In the genomic region with DNA sequence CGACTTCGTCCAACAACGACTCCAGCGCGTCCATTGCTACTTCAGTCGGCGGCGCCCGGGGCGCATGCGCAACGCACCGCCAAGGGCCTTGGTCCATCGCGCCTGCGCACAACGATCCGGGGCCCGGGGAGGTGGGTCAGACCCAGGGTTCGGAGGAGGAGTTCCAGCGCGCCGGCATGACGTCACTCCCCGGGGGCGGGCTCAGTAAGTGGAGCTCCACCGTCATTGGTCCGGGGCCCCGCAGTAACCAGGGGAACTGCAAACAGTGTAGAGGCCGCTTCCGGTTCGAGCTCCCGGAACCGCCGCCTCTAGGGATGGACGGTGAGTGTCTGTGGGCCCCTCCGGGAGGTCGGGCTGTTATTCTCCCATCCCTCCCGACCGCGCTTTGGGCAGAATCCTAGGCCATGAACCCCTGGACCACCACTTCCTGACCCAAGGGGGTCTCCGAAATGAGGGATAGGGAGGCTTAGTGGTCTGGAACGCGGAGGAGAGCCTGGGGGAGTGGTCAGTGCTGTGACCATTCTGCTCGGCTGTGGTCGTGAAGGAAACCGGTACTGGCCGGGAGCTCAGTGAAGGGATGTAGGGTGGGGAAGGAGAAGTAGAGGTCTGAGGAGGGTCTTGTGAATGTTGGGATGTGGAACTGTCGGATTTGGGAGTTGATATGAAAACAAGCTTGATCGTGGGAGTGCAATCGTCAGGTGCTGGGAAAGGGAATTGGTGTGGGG, we compare ENCODE assay signal across 1 cellular context.
A peak's percentile ranks its signal among the peaks of the same experiment; 100 is the strongest.
TF ChIP-seq lines count a peak whose summit lies in the region.

A gene with protein sequence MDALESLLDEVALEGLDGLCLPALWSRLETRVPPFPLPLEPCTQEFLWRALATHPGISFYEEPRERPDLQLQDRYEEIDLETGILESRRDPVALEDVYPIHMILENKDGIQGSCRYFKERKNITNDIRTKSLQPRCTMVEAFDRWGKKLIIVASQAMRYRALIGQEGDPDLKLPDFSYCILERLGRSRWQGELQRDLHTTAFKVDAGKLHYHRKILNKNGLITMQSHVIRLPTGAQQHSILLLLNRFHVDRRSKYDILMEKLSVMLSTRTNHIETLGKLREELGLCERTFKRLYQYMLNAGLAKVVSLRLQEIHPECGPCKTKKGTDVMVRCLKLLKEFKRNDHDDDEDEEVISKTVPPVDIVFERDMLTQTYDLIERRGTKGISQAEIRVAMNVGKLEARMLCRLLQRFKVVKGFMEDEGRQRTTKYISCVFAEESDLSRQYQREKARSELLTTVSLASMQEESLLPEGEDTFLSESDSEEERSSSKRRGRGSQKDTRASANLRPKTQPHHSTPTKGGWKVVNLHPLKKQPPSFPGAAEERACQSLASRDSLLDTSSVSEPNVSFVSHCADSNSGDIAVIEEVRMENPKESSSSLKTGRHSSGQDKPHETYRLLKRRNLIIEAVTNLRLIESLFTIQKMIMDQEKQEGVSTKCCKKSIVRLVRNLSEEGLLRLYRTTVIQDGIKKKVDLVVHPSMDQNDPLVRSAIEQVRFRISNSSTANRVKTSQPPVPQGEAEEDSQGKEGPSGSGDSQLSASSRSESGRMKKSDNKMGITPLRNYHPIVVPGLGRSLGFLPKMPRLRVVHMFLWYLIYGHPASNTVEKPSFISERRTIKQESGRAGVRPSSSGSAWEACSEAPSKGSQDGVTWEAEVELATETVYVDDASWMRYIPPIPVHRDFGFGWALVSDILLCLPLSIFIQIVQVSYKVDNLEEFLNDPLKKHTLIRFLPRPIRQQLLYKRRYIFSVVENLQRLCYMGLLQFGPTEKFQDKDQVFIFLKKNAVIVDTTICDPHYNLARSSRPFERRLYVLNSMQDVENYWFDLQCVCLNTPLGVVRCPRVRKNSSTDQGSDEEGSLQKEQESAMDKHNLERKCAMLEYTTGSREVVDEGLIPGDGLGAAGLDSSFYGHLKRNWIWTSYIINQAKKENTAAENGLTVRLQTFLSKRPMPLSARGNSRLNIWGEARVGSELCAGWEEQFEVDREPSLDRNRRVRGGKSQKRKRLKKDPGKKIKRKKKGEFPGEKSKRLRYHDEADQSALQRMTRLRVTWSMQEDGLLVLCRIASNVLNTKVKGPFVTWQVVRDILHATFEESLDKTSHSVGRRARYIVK (N-terminal part only) (minus strand): TSS at position 57 of the 725 bp plus-strand sequence. CDS start 23 bp downstream, at position 34.
A gene (plus strand): TSS at position 288 of the 725 bp plus-strand sequence. CDS start 27 bp downstream, at position 315.

TF ChIP-seq in K562, 482 proteins besides CTCF, POLR2A, EP300 and RAD21 (continued from another document and continues in another):
- TF ChIP-seq, protein P1, sequence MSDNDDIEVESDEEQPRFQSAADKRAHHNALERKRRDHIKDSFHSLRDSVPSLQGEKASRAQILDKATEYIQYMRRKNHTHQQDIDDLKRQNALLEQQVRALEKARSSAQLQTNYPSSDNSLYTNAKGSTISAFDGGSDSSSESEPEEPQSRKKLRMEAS (CRISPR knock-in tag; IDR thresholded peaks at IDR 0.05): peak; percentile 40; the same call in 1 of the 2 replicates
- TF ChIP-seq NR2C2 (CRISPR knock-in tag; IDR thresholded peaks at IDR 0.05): no peak
- peak; percentile 88; the same call in 1 of the 2 replicates for TF ChIP-seq NR2C2 (tag; IDR thresholded peaks at IDR 0.05)
- TF ChIP-seq GABPA (tag; conservative IDR thresholded peaks at IDR 0.05; ENCODE audit: low read depth): peak; percentile 96
- no peak for TF ChIP-seq KDM2B (CRISPR knock-in tag; IDR thresholded peaks at IDR 0.05)
- 0 out of 2 replicates have a peak, but pooled peaks have one; percentile 30 for TF ChIP-seq TOE1 (IDR thresholded peaks at IDR 0.05; ENCODE audit: borderline replicate concordance)
- no peak for TF ChIP-seq TOE1 (CRISPR knock-in tag; IDR thresholded peaks at IDR 0.05; ENCODE audit: borderline replicate concordance, low read depth)
- 0 out of 2 replicates have a peak, but pooled peaks have one; percentile 24 for TF ChIP-seq SMARCE1 (IDR thresholded peaks at IDR 0.05)
- TF ChIP-seq SP2 (IDR thresholded peaks at IDR 0.05; ENCODE audit: extremely low read depth, low read depth, low read length, poor library complexity, severe bottlenecking): peak; percentile 62
- TF ChIP-seq NFRKB (IDR thresholded peaks at IDR 0.05; ENCODE audit: low read depth): 0 out of 2 replicates have a peak, but pooled peaks have one; percentile 46
- peak; percentile 76 for TF ChIP-seq MBD2 (IDR thresholded peaks at IDR 0.05; ENCODE audit: borderline replicate concordance, low read depth)
- no peak for TF ChIP-seq MTA1 (IDR thresholded peaks at IDR 0.05; ENCODE audit: borderline replicate concordance)
- TF ChIP-seq, protein P2, sequence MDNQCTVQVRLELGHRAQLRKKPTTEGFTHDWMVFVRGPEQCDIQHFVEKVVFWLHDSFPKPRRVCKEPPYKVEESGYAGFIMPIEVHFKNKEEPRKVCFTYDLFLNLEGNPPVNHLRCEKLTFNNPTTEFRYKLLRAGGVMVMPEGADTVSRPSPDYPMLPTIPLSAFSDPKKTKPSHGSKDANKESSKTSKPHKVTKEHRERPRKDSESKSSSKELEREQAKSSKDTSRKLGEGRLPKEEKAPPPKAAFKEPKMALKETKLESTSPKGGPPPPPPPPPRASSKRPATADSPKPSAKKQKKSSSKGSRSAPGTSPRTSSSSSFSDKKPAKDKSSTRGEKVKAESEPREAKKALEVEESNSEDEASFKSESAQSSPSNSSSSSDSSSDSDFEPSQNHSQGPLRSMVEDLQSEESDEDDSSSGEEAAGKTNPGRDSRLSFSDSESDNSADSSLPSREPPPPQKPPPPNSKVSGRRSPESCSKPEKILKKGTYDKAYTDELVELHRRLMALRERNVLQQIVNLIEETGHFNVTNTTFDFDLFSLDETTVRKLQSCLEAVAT (IDR thresholded peaks at IDR 0.05): 0 out of 4 replicates have a peak, but pooled peaks of 1 of the 2 experiments have one; percentile 54
- peak; percentile 62; the same call in 1 of the 2 replicates for TF ChIP-seq HDGF (IDR thresholded peaks at IDR 0.05)
- peak; percentile 57; the same call in 1 of the 2 replicates for TF ChIP-seq C11orf30 (IDR thresholded peaks at IDR 0.05; ENCODE audit: low read depth)
- TF ChIP-seq PML (IDR thresholded peaks at IDR 0.05; ENCODE audit: low read length): peak; percentile 38; the same call in 1 of the 2 replicates
- TF ChIP-seq ATF7 (IDR thresholded peaks at IDR 0.05): peak; percentile 100
- peak; percentile 61 for TF ChIP-seq HCFC1 (IDR thresholded peaks at IDR 0.05; ENCODE audit: low read depth, low read length)
- peak; percentile 59 for TF ChIP-seq ETV1 (tag; conservative IDR thresholded peaks at IDR 0.05; ENCODE audit: low read depth)
- TF ChIP-seq, protein P3, sequence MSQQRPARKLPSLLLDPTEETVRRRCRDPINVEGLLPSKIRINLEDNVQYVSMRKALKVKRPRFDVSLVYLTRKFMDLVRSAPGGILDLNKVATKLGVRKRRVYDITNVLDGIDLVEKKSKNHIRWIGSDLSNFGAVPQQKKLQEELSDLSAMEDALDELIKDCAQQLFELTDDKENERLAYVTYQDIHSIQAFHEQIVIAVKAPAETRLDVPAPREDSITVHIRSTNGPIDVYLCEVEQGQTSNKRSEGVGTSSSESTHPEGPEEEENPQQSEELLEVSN (IDR thresholded peaks at IDR 0.05; ENCODE audit: borderline replicate concordance in 1 of 2, extremely low read depth in 1 of 2, insufficient read depth in 1 of 2, insufficient read length in 1 of 2, low read depth in 1 of 2, low read length in 1 of 2, poor library complexity in 1 of 2, severe bottlenecking in 1 of 2): peak; percentile 34 to 48
- TF ChIP-seq ZNF24 (IDR thresholded peaks at IDR 0.05): no peak
- TF ChIP-seq RFX1 (IDR thresholded peaks at IDR 0.05): peak; percentile 98
- peak; percentile 88 for TF ChIP-seq ELF1 (tag; IDR thresholded peaks at IDR 0.05)
- peak; percentile 75; the same call in 1 of the 2 replicates for TF ChIP-seq SUPT5H (IDR thresholded peaks at IDR 0.05)
- 0 out of 2 replicates have a peak, but pooled peaks have one; percentile 54 for TF ChIP-seq ZC3H8 (IDR thresholded peaks at IDR 0.05)
- TF ChIP-seq SP1 (CRISPR knock-in tag; IDR thresholded peaks at IDR 0.05): peak; percentile 60
- no peak for TF ChIP-seq HNRNPK (IDR thresholded peaks at IDR 0.05; ENCODE audit: low read depth, low read length, poor library complexity, severe bottlenecking)
- TF ChIP-seq POLR2AphosphoS5 (IDR thresholded peaks at IDR 0.05; ENCODE audit: control insufficient read depth, insufficient read depth, low read depth, low read length): peak; percentile 52
- peak; percentile 34; the same call in 1 of the 2 replicates for TF ChIP-seq CEBPG (CRISPR knock-in tag; IDR thresholded peaks at IDR 0.05)
- no peak for TF ChIP-seq CEBPG (tag; conservative IDR thresholded peaks at IDR 0.05 in 1 of 2, IDR thresholded peaks at IDR 0.05 in 1 of 2)
- TF ChIP-seq, protein P4, sequence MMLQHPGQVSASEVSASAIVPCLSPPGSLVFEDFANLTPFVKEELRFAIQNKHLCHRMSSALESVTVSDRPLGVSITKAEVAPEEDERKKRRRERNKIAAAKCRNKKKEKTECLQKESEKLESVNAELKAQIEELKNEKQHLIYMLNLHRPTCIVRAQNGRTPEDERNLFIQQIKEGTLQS (IDR thresholded peaks at IDR 0.05): peak; percentile 100
- TF ChIP-seq, protein P4 (CRISPR knock-in tag; conservative IDR thresholded peaks at IDR 0.05): no peak
- TF ChIP-seq, protein P5, sequence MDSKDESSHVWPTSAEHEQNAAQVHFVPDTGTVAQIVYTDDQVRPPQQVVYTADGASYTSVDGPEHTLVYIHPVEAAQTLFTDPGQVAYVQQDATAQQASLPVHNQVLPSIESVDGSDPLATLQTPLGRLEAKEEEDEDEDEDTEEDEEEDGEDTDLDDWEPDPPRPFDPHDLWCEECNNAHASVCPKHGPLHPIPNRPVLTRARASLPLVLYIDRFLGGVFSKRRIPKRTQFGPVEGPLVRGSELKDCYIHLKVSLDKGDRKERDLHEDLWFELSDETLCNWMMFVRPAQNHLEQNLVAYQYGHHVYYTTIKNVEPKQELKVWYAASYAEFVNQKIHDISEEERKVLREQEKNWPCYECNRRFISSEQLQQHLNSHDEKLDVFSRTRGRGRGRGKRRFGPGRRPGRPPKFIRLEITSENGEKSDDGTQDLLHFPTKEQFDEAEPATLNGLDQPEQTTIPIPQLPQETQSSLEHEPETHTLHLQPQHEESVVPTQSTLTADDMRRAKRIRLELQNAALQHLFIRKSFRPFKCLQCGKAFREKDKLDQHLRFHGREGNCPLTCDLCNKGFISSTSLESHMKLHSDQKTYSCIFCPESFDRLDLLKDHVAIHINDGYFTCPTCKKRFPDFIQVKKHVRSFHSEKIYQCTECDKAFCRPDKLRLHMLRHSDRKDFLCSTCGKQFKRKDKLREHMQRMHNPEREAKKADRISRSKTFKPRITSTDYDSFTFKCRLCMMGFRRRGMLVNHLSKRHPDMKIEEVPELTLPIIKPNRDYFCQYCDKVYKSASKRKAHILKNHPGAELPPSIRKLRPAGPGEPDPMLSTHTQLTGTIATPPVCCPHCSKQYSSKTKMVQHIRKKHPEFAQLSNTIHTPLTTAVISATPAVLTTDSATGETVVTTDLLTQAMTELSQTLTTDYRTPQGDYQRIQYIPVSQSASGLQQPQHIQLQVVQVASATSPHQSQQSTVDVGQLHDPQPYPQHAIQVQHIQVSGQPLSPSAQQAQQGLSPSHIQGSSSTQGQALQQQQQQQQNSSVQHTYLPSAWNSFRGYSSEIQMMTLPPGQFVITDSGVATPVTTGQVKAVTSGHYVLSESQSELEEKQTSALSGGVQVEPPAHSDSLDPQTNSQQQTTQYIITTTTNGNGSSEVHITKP (IDR thresholded peaks at IDR 0.05; ENCODE audit: partially characterized antibody): peak; percentile 16
- peak; percentile 30 for TF ChIP-seq CCNT2 (IDR thresholded peaks at IDR 0.05; ENCODE audit: borderline replicate concordance, extremely low read depth, insufficient read length, low read depth, low read length)
- peak; percentile 52 for TF ChIP-seq FOS (IDR thresholded peaks at IDR 0.05; ENCODE audit: extremely low read depth, insufficient read length)
- peak; percentile 37 for TF ChIP-seq RBBP5 (IDR thresholded peaks at IDR 0.05; ENCODE audit: borderline replicate concordance, insufficient read depth, low read length, poor library complexity, severe bottlenecking)
- no peak for TF ChIP-seq ZNF778 (CRISPR knock-in tag; IDR thresholded peaks at IDR 0.05)
- TF ChIP-seq, protein P6, sequence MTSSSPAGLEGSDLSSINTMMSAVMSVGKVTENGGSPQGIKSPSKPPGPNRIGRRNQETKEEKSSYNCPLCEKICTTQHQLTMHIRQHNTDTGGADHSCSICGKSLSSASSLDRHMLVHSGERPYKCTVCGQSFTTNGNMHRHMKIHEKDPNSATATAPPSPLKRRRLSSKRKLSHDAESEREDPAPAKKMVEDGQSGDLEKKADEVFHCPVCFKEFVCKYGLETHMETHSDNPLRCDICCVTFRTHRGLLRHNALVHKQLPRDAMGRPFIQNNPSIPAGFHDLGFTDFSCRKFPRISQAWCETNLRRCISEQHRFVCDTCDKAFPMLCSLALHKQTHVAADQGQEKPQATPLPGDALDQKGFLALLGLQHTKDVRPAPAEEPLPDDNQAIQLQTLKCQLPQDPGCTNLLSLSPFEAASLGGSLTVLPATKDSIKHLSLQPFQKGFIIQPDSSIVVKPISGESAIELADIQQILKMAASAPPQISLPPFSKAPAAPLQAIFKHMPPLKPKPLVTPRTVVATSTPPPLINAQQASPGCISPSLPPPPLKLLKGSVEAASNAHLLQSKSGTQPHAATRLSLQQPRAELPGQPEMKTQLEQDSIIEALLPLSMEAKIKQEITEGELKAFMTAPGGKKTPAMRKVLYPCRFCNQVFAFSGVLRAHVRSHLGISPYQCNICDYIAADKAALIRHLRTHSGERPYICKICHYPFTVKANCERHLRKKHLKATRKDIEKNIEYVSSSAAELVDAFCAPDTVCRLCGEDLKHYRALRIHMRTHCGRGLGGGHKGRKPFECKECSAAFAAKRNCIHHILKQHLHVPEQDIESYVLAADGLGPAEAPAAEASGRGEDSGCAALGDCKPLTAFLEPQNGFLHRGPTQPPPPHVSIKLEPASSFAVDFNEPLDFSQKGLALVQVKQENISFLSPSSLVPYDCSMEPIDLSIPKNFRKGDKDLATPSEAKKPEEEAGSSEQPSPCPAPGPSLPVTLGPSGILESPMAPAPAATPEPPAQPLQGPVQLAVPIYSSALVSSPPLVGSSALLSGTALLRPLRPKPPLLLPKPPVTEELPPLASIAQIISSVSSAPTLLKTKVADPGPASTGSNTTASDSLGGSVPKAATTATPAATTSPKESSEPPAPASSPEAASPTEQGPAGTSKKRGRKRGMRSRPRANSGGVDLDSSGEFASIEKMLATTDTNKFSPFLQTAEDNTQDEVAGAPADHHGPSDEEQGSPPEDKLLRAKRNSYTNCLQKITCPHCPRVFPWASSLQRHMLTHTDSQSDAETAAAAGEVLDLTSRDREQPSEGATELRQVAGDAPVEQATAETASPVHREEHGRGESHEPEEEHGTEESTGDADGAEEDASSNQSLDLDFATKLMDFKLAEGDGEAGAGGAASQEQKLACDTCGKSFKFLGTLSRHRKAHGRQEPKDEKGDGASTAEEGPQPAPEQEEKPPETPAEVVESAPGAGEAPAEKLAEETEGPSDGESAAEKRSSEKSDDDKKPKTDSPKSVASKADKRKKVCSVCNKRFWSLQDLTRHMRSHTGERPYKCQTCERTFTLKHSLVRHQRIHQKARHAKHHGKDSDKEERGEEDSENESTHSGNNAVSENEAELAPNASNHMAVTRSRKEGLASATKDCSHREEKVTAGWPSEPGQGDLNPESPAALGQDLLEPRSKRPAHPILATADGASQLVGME (CRISPR knock-in tag; IDR thresholded peaks at IDR 0.05): peak; percentile 66; the same call in 1 of the 2 replicates
- peak; percentile 29 to 60; a peak in 2 of 4 replicates for TF ChIP-seq SIN3A (IDR thresholded peaks at IDR 0.05; ENCODE audit: borderline replicate concordance in 2 of 2, control insufficient read depth in 1 of 2, low read depth in 2 of 2, low read length in 2 of 2)
